1 cellular context compared by ENCODE assay signal in the genomic region with DNA sequence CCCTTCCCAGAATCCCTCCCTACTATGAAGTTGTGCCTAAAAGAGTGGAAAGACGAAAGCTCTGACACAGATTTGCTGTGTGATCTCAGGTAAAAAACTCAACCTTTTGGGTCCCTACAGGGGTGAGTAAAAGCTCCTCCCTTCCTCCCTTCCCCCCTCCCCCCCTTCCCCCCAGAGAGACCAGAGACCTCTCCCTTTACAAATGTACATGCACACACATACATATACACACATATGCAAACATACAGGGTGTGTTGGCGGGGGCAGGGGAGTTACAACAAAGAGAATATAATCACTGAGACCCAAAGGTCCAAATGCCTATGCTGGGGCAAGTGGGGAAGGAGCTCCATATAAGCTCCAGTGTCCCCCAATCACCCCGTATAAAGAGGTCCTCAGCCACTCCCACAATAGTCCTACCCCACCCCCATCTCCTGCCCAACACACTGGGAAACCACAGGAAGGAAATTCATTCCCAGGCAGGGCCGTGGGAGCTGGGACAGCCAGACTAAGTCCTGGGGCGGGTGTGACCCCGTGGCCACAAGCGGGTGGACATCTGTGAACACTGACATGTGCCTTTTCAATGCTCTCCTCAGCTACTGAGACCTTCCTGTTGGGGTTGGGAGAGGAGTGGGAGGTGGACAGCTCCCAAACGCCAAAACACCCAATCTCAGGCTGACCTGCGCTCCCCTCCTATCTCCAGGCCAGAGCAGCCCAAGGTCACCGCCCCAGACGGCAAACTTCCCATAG.
TF ChIP-seq lines count a peak whose summit lies in the region.

No MANE protein-coding gene starts in this region.

TF ChIP-seq in HepG2, 621 proteins besides CTCF, POLR2A, EP300 and RAD21 (continued from another document and continues in another):
- TF ChIP-seq DMAP1 (CRISPR knock-in tag; IDR thresholded peaks at IDR 0.05) (no peak), CBX5 (CRISPR knock-in tag; IDR thresholded peaks at IDR 0.05; ENCODE audit: borderline replicate concordance) (no peak), MED1 (CRISPR knock-in tag; IDR thresholded peaks at IDR 0.05) (no peak), BCL6 (CRISPR knock-in tag; IDR thresholded peaks at IDR 0.05) (no peak), TRIM24 (CRISPR knock-in tag; IDR thresholded peaks at IDR 0.05) (no peak), PHF8 (CRISPR knock-in tag; IDR thresholded peaks at IDR 0.05) (no peak), PPARG (CRISPR knock-in tag; conservative IDR thresholded peaks at IDR 0.05) (no peak), TEAD2 (CRISPR knock-in tag; IDR thresholded peaks at IDR 0.05) (no peak), NFIB (CRISPR knock-in tag; IDR thresholded peaks at IDR 0.05; ENCODE audit: borderline replicate concordance) (no peak), ZSCAN30 (CRISPR knock-in tag; IDR thresholded peaks at IDR 0.05) (no peak), RFX3 (CRISPR knock-in tag; IDR thresholded peaks at IDR 0.05) (no peak), ATF1 (CRISPR knock-in tag; IDR thresholded peaks at IDR 0.05) (no peak), MYC (CRISPR knock-in tag; IDR thresholded peaks at IDR 0.05; ENCODE audit: borderline replicate concordance) (no peak), ZNF678 (CRISPR knock-in tag; IDR thresholded peaks at IDR 0.05) (no peak), FOXK2 (IDR thresholded peaks at IDR 0.05) (no peak), FLYWCH1 (CRISPR knock-in tag; IDR thresholded peaks at IDR 0.05) (no peak), ZNF687 (CRISPR knock-in tag; IDR thresholded peaks at IDR 0.05) (peak; percentile 48), PTBP1 (IDR thresholded peaks at IDR 0.05; ENCODE audit: low read depth, low read length, poor library complexity, severe bottlenecking) (no peak), WIZ (CRISPR knock-in tag; IDR thresholded peaks at IDR 0.05) (no peak), IRF2 (CRISPR knock-in tag; IDR thresholded peaks at IDR 0.05) (no peak), JUNB (CRISPR knock-in tag; IDR thresholded peaks at IDR 0.05; ENCODE audit: borderline replicate concordance) (no peak), MAF1 (CRISPR knock-in tag; IDR thresholded peaks at IDR 0.05; ENCODE audit: borderline replicate concordance) (no peak), ZNF329 (CRISPR knock-in tag; IDR thresholded peaks at IDR 0.05; ENCODE audit: low read depth) (no peak), CREB3 (CRISPR knock-in tag; IDR thresholded peaks at IDR 0.05) (no peak), CENPX (CRISPR knock-in tag; IDR thresholded peaks at IDR 0.05) (no peak), ERF (CRISPR knock-in tag; IDR thresholded peaks at IDR 0.05) (peak; percentile 27; the same call in 1 of the 2 replicates), KLF9 (CRISPR knock-in tag; IDR thresholded peaks at IDR 0.05; ENCODE audit: low read depth) (no peak), ZFP36 (IDR thresholded peaks at IDR 0.05; ENCODE audit: borderline replicate concordance, low read depth, low read length, partially characterized antibody) (no peak), ZNF256 (CRISPR knock-in tag; conservative IDR thresholded peaks at IDR 0.05) (no peak), EEA1 (CRISPR knock-in tag; IDR thresholded peaks at IDR 0.05; ENCODE audit: borderline replicate concordance) (no peak), ZFP90 (CRISPR knock-in tag; IDR thresholded peaks at IDR 0.05; ENCODE audit: borderline replicate concordance) (no peak), GATA4 (IDR thresholded peaks at IDR 0.05; ENCODE audit: borderline replicate concordance, low read depth) (no peak), MIXL1 (CRISPR knock-in tag; IDR thresholded peaks at IDR 0.05) (no peak), XRCC5 (optimal IDR thresholded peaks at IDR 0.05; ENCODE audit: low read length) (peak; percentile 34), CREB1 (IDR thresholded peaks at IDR 0.05) (no peak), CREB1 (CRISPR knock-in tag; IDR thresholded peaks at IDR 0.05) (no peak), SRSF4 (IDR thresholded peaks at IDR 0.05; ENCODE audit: low read depth, low read length, poor library complexity, severe bottlenecking) (no peak), TMF1 (CRISPR knock-in tag; IDR thresholded peaks at IDR 0.05; ENCODE audit: low read depth) (no peak), ZNF781 (CRISPR knock-in tag; IDR thresholded peaks at IDR 0.05; ENCODE audit: borderline replicate concordance, not compliant biosample characterization) (peak; percentile 19), HNF1B (CRISPR knock-in tag; IDR thresholded peaks at IDR 0.05) (no peak), PHF21A (CRISPR knock-in tag; IDR thresholded peaks at IDR 0.05) (peak; percentile 25; the same call in 1 of the 2 replicates), POLR2AphosphoS2 (IDR thresholded peaks at IDR 0.05; ENCODE audit: low read depth, low read length) (no peak), LCORL (IDR thresholded peaks at IDR 0.05) (no peak), LCORL (CRISPR knock-in tag; IDR thresholded peaks at IDR 0.05) (peak; percentile 51; the same call in 1 of the 2 replicates), CREM (IDR thresholded peaks at IDR 0.05) (no peak), CREM (CRISPR knock-in tag; IDR thresholded peaks at IDR 0.05) (no peak), ZNF883 (CRISPR knock-in tag; IDR thresholded peaks at IDR 0.05; ENCODE audit: not compliant biosample characterization) (no peak), ZNF660 (CRISPR knock-in tag; IDR thresholded peaks at IDR 0.05; ENCODE audit: borderline replicate concordance, low read depth) (no peak), KLF16 (CRISPR knock-in tag; IDR thresholded peaks at IDR 0.05) (no peak), NR2C2 (CRISPR knock-in tag; IDR thresholded peaks at IDR 0.05; ENCODE audit: borderline replicate concordance) (no peak), THAP7 (CRISPR knock-in tag; IDR thresholded peaks at IDR 0.05) (no peak), RBM22 (optimal IDR thresholded peaks at IDR 0.05; ENCODE audit: low read length) (peak; percentile 28)
- TF ChIP-seq, protein P1, sequence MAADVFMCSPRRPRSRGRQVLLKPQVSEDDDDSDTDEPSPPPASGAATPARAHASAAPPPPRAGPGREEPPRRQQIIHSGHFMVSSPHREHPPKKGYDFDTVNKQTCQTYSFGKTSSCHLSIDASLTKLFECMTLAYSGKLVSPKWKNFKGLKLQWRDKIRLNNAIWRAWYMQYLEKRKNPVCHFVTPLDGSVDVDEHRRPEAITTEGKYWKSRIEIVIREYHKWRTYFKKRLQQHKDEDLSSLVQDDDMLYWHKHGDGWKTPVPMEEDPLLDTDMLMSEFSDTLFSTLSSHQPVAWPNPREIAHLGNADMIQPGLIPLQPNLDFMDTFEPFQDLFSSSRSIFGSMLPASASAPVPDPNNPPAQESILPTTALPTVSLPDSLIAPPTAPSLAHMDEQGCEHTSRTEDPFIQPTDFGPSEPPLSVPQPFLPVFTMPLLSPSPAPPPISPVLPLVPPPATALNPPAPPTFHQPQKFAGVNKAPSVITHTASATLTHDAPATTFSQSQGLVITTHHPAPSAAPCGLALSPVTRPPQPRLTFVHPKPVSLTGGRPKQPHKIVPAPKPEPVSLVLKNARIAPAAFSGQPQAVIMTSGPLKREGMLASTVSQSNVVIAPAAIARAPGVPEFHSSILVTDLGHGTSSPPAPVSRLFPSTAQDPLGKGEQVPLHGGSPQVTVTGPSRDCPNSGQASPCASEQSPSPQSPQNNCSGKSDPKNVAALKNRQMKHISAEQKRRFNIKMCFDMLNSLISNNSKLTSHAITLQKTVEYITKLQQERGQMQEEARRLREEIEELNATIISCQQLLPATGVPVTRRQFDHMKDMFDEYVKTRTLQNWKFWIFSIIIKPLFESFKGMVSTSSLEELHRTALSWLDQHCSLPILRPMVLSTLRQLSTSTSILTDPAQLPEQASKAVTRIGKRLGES (CRISPR knock-in tag; IDR thresholded peaks at IDR 0.05; ENCODE audit: borderline replicate concordance), result no peak
- TF ChIP-seq, protein P2, sequence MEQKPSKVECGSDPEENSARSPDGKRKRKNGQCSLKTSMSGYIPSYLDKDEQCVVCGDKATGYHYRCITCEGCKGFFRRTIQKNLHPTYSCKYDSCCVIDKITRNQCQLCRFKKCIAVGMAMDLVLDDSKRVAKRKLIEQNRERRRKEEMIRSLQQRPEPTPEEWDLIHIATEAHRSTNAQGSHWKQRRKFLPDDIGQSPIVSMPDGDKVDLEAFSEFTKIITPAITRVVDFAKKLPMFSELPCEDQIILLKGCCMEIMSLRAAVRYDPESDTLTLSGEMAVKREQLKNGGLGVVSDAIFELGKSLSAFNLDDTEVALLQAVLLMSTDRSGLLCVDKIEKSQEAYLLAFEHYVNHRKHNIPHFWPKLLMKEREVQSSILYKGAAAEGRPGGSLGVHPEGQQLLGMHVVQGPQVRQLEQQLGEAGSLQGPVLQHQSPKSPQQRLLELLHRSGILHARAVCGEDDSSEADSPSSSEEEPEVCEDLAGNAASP (CRISPR knock-in tag; IDR thresholded peaks at IDR 0.05; ENCODE audit: borderline replicate concordance), result no peak
- TF ChIP-seq, protein P3, sequence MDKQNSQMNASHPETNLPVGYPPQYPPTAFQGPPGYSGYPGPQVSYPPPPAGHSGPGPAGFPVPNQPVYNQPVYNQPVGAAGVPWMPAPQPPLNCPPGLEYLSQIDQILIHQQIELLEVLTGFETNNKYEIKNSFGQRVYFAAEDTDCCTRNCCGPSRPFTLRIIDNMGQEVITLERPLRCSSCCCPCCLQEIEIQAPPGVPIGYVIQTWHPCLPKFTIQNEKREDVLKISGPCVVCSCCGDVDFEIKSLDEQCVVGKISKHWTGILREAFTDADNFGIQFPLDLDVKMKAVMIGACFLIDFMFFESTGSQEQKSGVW (CRISPR knock-in tag; IDR thresholded peaks at IDR 0.05; ENCODE audit: borderline replicate concordance), result no peak
- TF ChIP-seq, protein P4, sequence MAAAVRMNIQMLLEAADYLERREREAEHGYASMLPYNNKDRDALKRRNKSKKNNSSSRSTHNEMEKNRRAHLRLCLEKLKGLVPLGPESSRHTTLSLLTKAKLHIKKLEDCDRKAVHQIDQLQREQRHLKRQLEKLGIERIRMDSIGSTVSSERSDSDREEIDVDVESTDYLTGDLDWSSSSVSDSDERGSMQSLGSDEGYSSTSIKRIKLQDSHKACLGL (CRISPR knock-in tag; IDR thresholded peaks at IDR 0.05), result no peak
- TF ChIP-seq, protein P5, sequence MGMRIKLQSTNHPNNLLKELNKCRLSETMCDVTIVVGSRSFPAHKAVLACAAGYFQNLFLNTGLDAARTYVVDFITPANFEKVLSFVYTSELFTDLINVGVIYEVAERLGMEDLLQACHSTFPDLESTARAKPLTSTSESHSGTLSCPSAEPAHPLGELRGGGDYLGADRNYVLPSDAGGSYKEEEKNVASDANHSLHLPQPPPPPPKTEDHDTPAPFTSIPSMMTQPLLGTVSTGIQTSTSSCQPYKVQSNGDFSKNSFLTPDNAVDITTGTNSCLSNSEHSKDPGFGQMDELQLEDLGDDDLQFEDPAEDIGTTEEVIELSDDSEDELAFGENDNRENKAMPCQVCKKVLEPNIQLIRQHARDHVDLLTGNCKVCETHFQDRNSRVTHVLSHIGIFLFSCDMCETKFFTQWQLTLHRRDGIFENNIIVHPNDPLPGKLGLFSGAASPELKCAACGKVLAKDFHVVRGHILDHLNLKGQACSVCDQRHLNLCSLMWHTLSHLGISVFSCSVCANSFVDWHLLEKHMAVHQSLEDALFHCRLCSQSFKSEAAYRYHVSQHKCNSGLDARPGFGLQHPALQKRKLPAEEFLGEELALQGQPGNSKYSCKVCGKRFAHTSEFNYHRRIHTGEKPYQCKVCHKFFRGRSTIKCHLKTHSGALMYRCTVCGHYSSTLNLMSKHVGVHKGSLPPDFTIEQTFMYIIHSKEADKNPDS (CRISPR knock-in tag; IDR thresholded peaks at IDR 0.05), result no peak
